ENCODE assay signal across 10 cellular contexts in genomic region chr1:54274448-54274847, GRCh38.
DNase-seq lines count a peak whose midpoint lies in the region; ATAC-seq, FAIRE-seq and TF ChIP-seq lines count a peak whose summit lies in the region.
"Had no signal": no experiment of that assay in that cellular context is flagged by ENCODE, and none has a peak within 500 bp of the region (broad histone marks: within the 10 kb centered on the region; RNA-seq: fewer than 3 reads in every experiment).

No MANE protein-coding gene starts in this region.

- H3K9me3 ChIP-seq in SK-N-SH (no peaks in the 10 kb centered on the region), K562 (replicated peaks; ENCODE audit: control insufficient read depth, insufficient read depth, low read depth, low read length) (no peaks in the 10 kb centered on the region), testis (no peaks in the 10 kb centered on the region)

- peak overlapping the region; percentile 64 for H3K56ac ChIP-seq in mesendoderm (ENCODE audit: low read length)

- TF ChIP-seq CTCF in SK-N-SH (IDR thresholded peaks at IDR 0.05) (no peak), K562 (IDR thresholded peaks at IDR 0.05 in 2 of 3, conservative IDR thresholded peaks at IDR 0.05 in 1 of 3; ENCODE audit: insufficient read depth in 2 of 3, low read depth in 1 of 3, low read length in 3 of 3) (no peak), testis (IDR thresholded peaks at IDR 0.05) (no peak)

- POLR2A ChIA-PET in SK-N-SH (lab: Yijun Ruan, JAX) (interaction anchor here (0.7 to 2.2 kb wide), 2 partner anchors 17 to 35 kb away, joined by 3 to 5 read pairs; no protein-coding TSS in a partner anchor), K562 (lab: Yijun Ruan, JAX) (interaction anchor here (0.6 to 2.8 kb wide), 6 partner anchors 11 to 84 kb away, joined by 3 to 11 read pairs (median 6); no protein-coding TSS in a partner anchor)

- H2BK120ac ChIP-seq in mesendoderm (ENCODE audit: low read depth, low read length): no peak overlapping the region

- peaks cover 12% of the 10 kb centered on the region for H3K9me1 ChIP-seq in K562 (ENCODE audit: control insufficient read depth, insufficient read depth, low read length)

- H3K9me2 ChIP-seq in SK-N-SH: no peaks in the 10 kb centered on the region

- H3F3A ChIP-seq in SK-N-SH (replicated peaks; ENCODE audit: insufficient read depth): no peaks in the 10 kb centered on the region

- H3K36me3 ChIP-seq in SK-N-SH (replicated peaks in 1 of 2; ENCODE audit: control insufficient read depth in 1 of 2, insufficient read depth in 2 of 2, low read length in 1 of 2) (peaks cover 0 to 3% of the 10 kb centered on the region in 2 experiments), K562 (ENCODE audit: control insufficient read depth, insufficient read depth, low read length) (peaks cover 33% of the 10 kb centered on the region; the same call in 2 of the 3 replicates), mesendoderm (ENCODE audit: control insufficient read depth, insufficient read depth, low read length) (peaks cover 3% of the 10 kb centered on the region), testis (ENCODE audit: low read depth, missing control alignments) (no peaks in the 10 kb centered on the region)

- intact Hi-C loops in K562 (cut with micrococcal nuclease): loop anchor here (5.0 kb wide), 2 partner anchors 83 to 152 kb away; no protein-coding TSS in a partner anchor
- intact Hi-C loops in testis (cut with DNase I; ENCODE audit: low total_unique reads): loop anchor here (5.0 kb wide), 1 partner anchor 133 kb away; the partner anchor contains the start of gene SSBP3

- H3K4ac ChIP-seq in mesendoderm (ENCODE audit: low read depth, low read length): no peak overlapping the region

- H2BK5ac ChIP-seq in mesendoderm (ENCODE audit: low read length): no peak overlapping the region

- H3K27me3 ChIP-seq in SK-N-SH (ENCODE audit: insufficient read depth): no peaks in the 10 kb centered on the region
- no peaks in the 10 kb centered on the region for H3K27me3 ChIP-seq in K562 (ENCODE audit: control insufficient read depth in 2 of 2, insufficient read depth in 2 of 2, low read length in 2 of 2)
- H3K27me3 ChIP-seq in mesendoderm (ENCODE audit: insufficient read depth, low read length, poor library complexity): no peaks in the 10 kb centered on the region
- no peaks in the 10 kb centered on the region for H3K27me3 ChIP-seq in testis

- no TSS peak for BruUV-seq in K562 (replicated peaks; lab: Mats Ljungman, UMichigan)

- no peak overlapping the region for H4K5ac ChIP-seq in mesendoderm (ENCODE audit: low read length)

- TF ChIP-seq POLR2A in K562 (conservative IDR thresholded peaks at IDR 0.05) (no peak), testis (IDR thresholded peaks at IDR 0.05) (no peak)

- no peak overlapping the region for H3K4me2 ChIP-seq in SK-N-SH
- H3K4me2 ChIP-seq in K562 (ENCODE audit: insufficient read depth, low read length): no peak overlapping the region
- H3K4me2 ChIP-seq in mesendoderm (ENCODE audit: low read length): no peak overlapping the region

- in situ Hi-C loops in K562 (cut with MboI): no loop called here

- H3K79me1 ChIP-seq in mesendoderm (ENCODE audit: low read length): peaks cover 47% of the 10 kb centered on the region

- FAIRE-seq in K562 (lab: Jason Lieb, UNC): no peak
- FAIRE-seq: colon had no signal

- no peak for ATAC-seq in SK-N-SH treated with all-trans-retinoic acid at 6 μM for 48 hours
- no peak for ATAC-seq in K562
- ATAC-seq in HG03378 (IDR thresholded peaks at IDR 0.05; ENCODE audit: unreplicated experiment): no peak

- DNase-seq in SK-N-SH (no peak), K562 (ENCODE audit: extremely low read depth in 1 of 4, low spot score in 3 of 4) (no peak), mesendoderm (no peak), testis (peak; percentile 45)
- DNase-seq in activated T-cell treated with anti-CD3 and anti-CD28 coated beads, Interleukin-2, amount 50 U/mL, for 48 hours: no peak
- no peak for DNase-seq in activated T-cell treated with anti-CD3 and anti-CD28 coated beads, Interleukin-2, amount 50 U/mL, for 1 hour
- DNase-seq: ACHN had no signal

- H3K4me3 ChIP-seq in SK-N-SH (ENCODE audit: low read depth in 2 of 2, low read length in 1 of 2): no peak overlapping the region
- H3K4me3 ChIP-seq in K562: no peak overlapping the region
- no peak overlapping the region for H3K4me3 ChIP-seq in mesendoderm (ENCODE audit: low read length)
- no peak overlapping the region for H3K4me3 ChIP-seq in testis

- H3K27ac ChIP-seq in SK-N-SH (ENCODE audit: low read depth in 2 of 2, low read length in 1 of 2) (peak overlapping the region in 1 of 2 experiments; percentile 56; a peak in 1 of 4 replicates), K562 (ENCODE audit: extremely low read depth, low read depth, low read length) (no peak overlapping the region), mesendoderm (ENCODE audit: low read depth, low read length) (peak overlapping the region; percentile 64), testis (peak overlapping the region; percentile 84 to 93)

- H4K20me1 ChIP-seq in SK-N-SH (ENCODE audit: insufficient read depth) (no peaks in the 10 kb centered on the region; the same call in 1 of the 2 replicates), K562 (replicated peaks; ENCODE audit: control insufficient read depth, insufficient read depth, low read length) (peaks cover 33% of the 10 kb centered on the region)

- WGBS in SK-N-SH (ENCODE audit: low lambda C conversion rate): 97% methylated on average over 5 of the region's 8 CpGs
- WGBS in K562 (ENCODE audit: insufficient coverage, low coverage, missing lambda C conversion rate): 66% methylated on average over 6 of the region's 8 CpGs
- whole genome bisulfite sequencing in mesendoderm (ENCODE audit: extremely low coverage, insufficient coverage, low lambda C conversion rate): no CpG with 5 or more reads among the region's 8 CpGs
- 44 to 73% methylated on average over 8 of the region's 8 CpGs for WGBS in testis, 2 donors

- no peak overlapping the region for H4K8ac ChIP-seq in mesendoderm (ENCODE audit: low read depth, low read length)

- H3K23ac ChIP-seq in mesendoderm (ENCODE audit: low read length): no peak overlapping the region

- H3K79me2 ChIP-seq in SK-N-SH (ENCODE audit: insufficient read depth) (no peaks in the 10 kb centered on the region), K562 (ENCODE audit: control insufficient read depth, insufficient read depth, low read length) (peaks cover 59% of the 10 kb centered on the region), mesendoderm (ENCODE audit: control insufficient read depth, insufficient read depth, low read length) (peaks cover 54% of the 10 kb centered on the region)

- no peak overlapping the region for H2AFZ ChIP-seq in SK-N-SH (ENCODE audit: low read depth)
- no peak overlapping the region for H2AFZ ChIP-seq in K562 (ENCODE audit: low read depth, low read length)

- TF ChIP-seq RAD21 in SK-N-SH (IDR thresholded peaks at IDR 0.05; ENCODE audit: low read length) (peak; percentile 37; the same call in 1 of the 2 replicates), K562 (CRISPR knock-in tag; conservative IDR thresholded peaks at IDR 0.05 in 1 of 2, IDR thresholded peaks at IDR 0.05 in 1 of 2) (no peak)

- TF ChIP-seq EP300 in SK-N-SH (IDR thresholded peaks at IDR 0.05; ENCODE audit: borderline replicate concordance in 1 of 2, low read depth in 1 of 2, low read length in 1 of 2) (no peak), K562 (IDR thresholded peaks at IDR 0.05; ENCODE audit: low read length) (no peak)

- H3K4me1 ChIP-seq in SK-N-SH (ENCODE audit: control insufficient read depth in 1 of 2, insufficient read depth in 2 of 2, low read depth in 1 of 2, low read length in 1 of 2) (peaks cover 0 to 50% of the 10 kb centered on the region in 2 experiments; a peak in 2 of 4 replicates), K562 (replicated peaks in 1 of 2; ENCODE audit: control insufficient read depth in 2 of 2, insufficient read depth in 2 of 2, low read length in 2 of 2) (peaks cover 43 to 49% of the 10 kb centered on the region in 2 experiments), mesendoderm (ENCODE audit: control insufficient read depth, low read depth, low read length) (peaks cover 22% of the 10 kb centered on the region), testis (peaks cover 83% of the 10 kb centered on the region)

- H2BK15ac ChIP-seq in mesendoderm (replicated peaks; ENCODE audit: low read depth): no peak overlapping the region

- H3K18ac ChIP-seq in mesendoderm (ENCODE audit: low read length): no peak overlapping the region

- no peak overlapping the region for H2AK5ac ChIP-seq in mesendoderm (ENCODE audit: low read length)

- H3K9ac ChIP-seq in SK-N-SH (no peak overlapping the region), K562 (ENCODE audit: insufficient read depth in 1 of 2, low read depth in 2 of 2, low read length in 2 of 2) (peak overlapping the region in 1 of 2 experiments; percentile 66; a peak in 2 of 4 replicates), mesendoderm (ENCODE audit: low read length) (peak overlapping the region; percentile 28)

- CTCF ChIA-PET in SK-N-SH (lab: Yijun Ruan, JAX): interaction anchor here (0.6 to 4.9 kb wide), 20 partner anchors 10 to 297 kb away, joined by 3 to 20 read pairs (median 4); no protein-coding TSS in a partner anchor
- CTCF ChIA-PET in K562 (lab: Yijun Ruan, JAX; ENCODE audit: low intra/inter-chr PET ratio): interaction anchor here (0.6 kb wide), 2 partner anchors 315 to 441 kb away, joined by 3 to 4 read pairs; no protein-coding TSS in a partner anchor

TF ChIP-seq in SK-N-SH, 30 proteins besides CTCF, POLR2A, EP300 and RAD21:
- 0 out of 2 replicates have a peak, but pooled peaks have one; percentile 12 for TF ChIP-seq SMC3 (IDR thresholded peaks at IDR 0.05; ENCODE audit: low read depth, low read length)
- TF ChIP-seq RFX5 (IDR thresholded peaks at IDR 0.05; ENCODE audit: low read length): no peak

TF ChIP-seq in SK-N-SH treated with all-trans-retinoic acid at 6 μM for 48 hours, 23 proteins besides CTCF, POLR2A, EP300 and RAD21 (continues in another document):
- TF ChIP-seq RARB (CRISPR knock-in tag; IDR thresholded peaks at IDR 0.05): no peak

TF ChIP-seq in K562, 482 proteins besides CTCF, POLR2A, EP300 and RAD21 (continues in another document):
- TF ChIP-seq ELK1 (CRISPR knock-in tag; IDR thresholded peaks at IDR 0.05) (no peak), RBM22 (IDR thresholded peaks at IDR 0.05; ENCODE audit: low read depth, low read length, poor library complexity, severe bottlenecking) (peak; percentile 16), NEUROD1 (IDR thresholded peaks at IDR 0.05; ENCODE audit: borderline replicate concordance, low read depth, low read length, partially characterized antibody) (no peak), BACH1 (tag; IDR thresholded peaks at IDR 0.05) (no peak), TAF15 (IDR thresholded peaks at IDR 0.05; ENCODE audit: low read depth, low read length) (no peak), NR1H2 (CRISPR knock-in tag; IDR thresholded peaks at IDR 0.05) (no peak)

Comparison
In these comparisons a context has a peak if more than half of its experiments do, and no peak if none do; other contexts are left out.
1. Of the 27 proteins assayed by ChIP-seq in both K562 and SK-N-SH: peak only in K562: none; only in SK-N-SH: RAD21 and SMC3; in both: none; in neither: 25.